ENCODE assay signal across 1 cellular context in genomic region chr16:88454315-88455057, GRCh38.
TF ChIP-seq lines count a peak whose summit lies in the region.

No MANE protein-coding gene starts in this region.

TF ChIP-seq in HepG2, 621 proteins besides CTCF, POLR2A, EP300 and RAD21 (continued from another document and continues in another):
- TF ChIP-seq ZNF800 (CRISPR knock-in tag; IDR thresholded peaks at IDR 0.05) (no peak; the same call in 1 of the 2 replicates), HNRNPUL1 (IDR thresholded peaks at IDR 0.05; ENCODE audit: low read depth, low read length) (no peak), ZNF672 (CRISPR knock-in tag; IDR thresholded peaks at IDR 0.05) (no peak), ZSCAN5A (CRISPR knock-in tag; IDR thresholded peaks at IDR 0.05; ENCODE audit: borderline replicate concordance) (no peak), ZNF350 (CRISPR knock-in tag; IDR thresholded peaks at IDR 0.05; ENCODE audit: borderline replicate concordance, low read depth) (peak; percentile 14; the same call in 1 of the 2 replicates), PCBP1 (IDR thresholded peaks at IDR 0.05; ENCODE audit: borderline replicate concordance, low read depth, low read length) (0 out of 2 replicates have a peak, but pooled peaks have one; percentile 38), ELF4 (CRISPR knock-in tag; IDR thresholded peaks at IDR 0.05; ENCODE audit: borderline replicate concordance) (no peak), ZNF468 (CRISPR knock-in tag; IDR thresholded peaks at IDR 0.05) (no peak), KIAA2018 (CRISPR knock-in tag; IDR thresholded peaks at IDR 0.05; ENCODE audit: borderline replicate concordance) (no peak), EHMT2 (IDR thresholded peaks at IDR 0.05; ENCODE audit: borderline replicate concordance, low read depth, low read length) (no peak), ATRX (CRISPR knock-in tag; IDR thresholded peaks at IDR 0.05; ENCODE audit: borderline replicate concordance) (no peak), NBN (conservative IDR thresholded peaks at IDR 0.05) (no peak), PBX3 (CRISPR knock-in tag; IDR thresholded peaks at IDR 0.05; ENCODE audit: borderline replicate concordance) (no peak), NFAT5 (CRISPR knock-in tag; IDR thresholded peaks at IDR 0.05) (no peak), CC2D1A (CRISPR knock-in tag; IDR thresholded peaks at IDR 0.05) (no peak), DPF2 (CRISPR knock-in tag; IDR thresholded peaks at IDR 0.05; ENCODE audit: borderline replicate concordance, low read depth) (no peak), CBX1 (IDR thresholded peaks at IDR 0.05; ENCODE audit: low read depth) (no peak), ETV6 (CRISPR knock-in tag; conservative IDR thresholded peaks at IDR 0.05) (no peak), IRF1 (CRISPR knock-in tag; IDR thresholded peaks at IDR 0.05; ENCODE audit: low read depth) (no peak), HNRNPL (IDR thresholded peaks at IDR 0.05; ENCODE audit: low read depth, low read length) (peak; percentile 100), NFKB2 (CRISPR knock-in tag; IDR thresholded peaks at IDR 0.05; ENCODE audit: borderline replicate concordance) (no peak), FOSL2 (CRISPR knock-in tag; IDR thresholded peaks at IDR 0.05) (no peak), KLF6 (CRISPR knock-in tag; IDR thresholded peaks at IDR 0.05) (no peak), ZNF205 (CRISPR knock-in tag; IDR thresholded peaks at IDR 0.05) (no peak), GATAD2A (CRISPR knock-in tag; IDR thresholded peaks at IDR 0.05) (no peak), ZNF180 (CRISPR knock-in tag; IDR thresholded peaks at IDR 0.05; ENCODE audit: borderline replicate concordance, low read depth) (no peak), JUND (CRISPR knock-in tag; IDR thresholded peaks at IDR 0.05) (no peak), HES4 (CRISPR knock-in tag; IDR thresholded peaks at IDR 0.05; ENCODE audit: borderline replicate concordance) (peak; percentile 50), ZNF530 (CRISPR knock-in tag; IDR thresholded peaks at IDR 0.05; ENCODE audit: low read depth) (no peak), SMC3 (IDR thresholded peaks at IDR 0.05; ENCODE audit: low read length) (no peak), ZFAT (CRISPR knock-in tag; conservative IDR thresholded peaks at IDR 0.05) (no peak), ZNF556 (CRISPR knock-in tag; IDR thresholded peaks at IDR 0.05; ENCODE audit: borderline replicate concordance) (no peak), KLF15 (CRISPR knock-in tag; IDR thresholded peaks at IDR 0.05; ENCODE audit: borderline replicate concordance) (no peak), KLF12 (CRISPR knock-in tag; IDR thresholded peaks at IDR 0.05; ENCODE audit: borderline replicate concordance) (no peak), CBX5 (CRISPR knock-in tag; IDR thresholded peaks at IDR 0.05; ENCODE audit: borderline replicate concordance) (no peak), CCDC6 (CRISPR knock-in tag; IDR thresholded peaks at IDR 0.05) (peak; percentile 27; the same call in 1 of the 2 replicates), ZNF841 (CRISPR knock-in tag; IDR thresholded peaks at IDR 0.05; ENCODE audit: borderline replicate concordance) (no peak), ELF3 (CRISPR knock-in tag; IDR thresholded peaks at IDR 0.05) (no peak), ZNF775 (CRISPR knock-in tag; IDR thresholded peaks at IDR 0.05; ENCODE audit: borderline replicate concordance) (no peak), ZBTB21 (CRISPR knock-in tag; IDR thresholded peaks at IDR 0.05) (no peak), GMEB2 (CRISPR knock-in tag; IDR thresholded peaks at IDR 0.05; ENCODE audit: low read depth) (no peak), GABPA (IDR thresholded peaks at IDR 0.05; ENCODE audit: low read depth, low read length) (no peak), GABPA (CRISPR knock-in tag; IDR thresholded peaks at IDR 0.05; ENCODE audit: low read depth) (no peak), HDAC2 (CRISPR knock-in tag; IDR thresholded peaks at IDR 0.05) (no peak)
- TF ChIP-seq, protein P1, sequence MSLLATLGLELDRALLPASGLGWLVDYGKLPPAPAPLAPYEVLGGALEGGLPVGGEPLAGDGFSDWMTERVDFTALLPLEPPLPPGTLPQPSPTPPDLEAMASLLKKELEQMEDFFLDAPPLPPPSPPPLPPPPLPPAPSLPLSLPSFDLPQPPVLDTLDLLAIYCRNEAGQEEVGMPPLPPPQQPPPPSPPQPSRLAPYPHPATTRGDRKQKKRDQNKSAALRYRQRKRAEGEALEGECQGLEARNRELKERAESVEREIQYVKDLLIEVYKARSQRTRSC (CRISPR knock-in tag; IDR thresholded peaks at IDR 0.05; ENCODE audit: low read depth), result no peak
